In the genomic region with DNA sequence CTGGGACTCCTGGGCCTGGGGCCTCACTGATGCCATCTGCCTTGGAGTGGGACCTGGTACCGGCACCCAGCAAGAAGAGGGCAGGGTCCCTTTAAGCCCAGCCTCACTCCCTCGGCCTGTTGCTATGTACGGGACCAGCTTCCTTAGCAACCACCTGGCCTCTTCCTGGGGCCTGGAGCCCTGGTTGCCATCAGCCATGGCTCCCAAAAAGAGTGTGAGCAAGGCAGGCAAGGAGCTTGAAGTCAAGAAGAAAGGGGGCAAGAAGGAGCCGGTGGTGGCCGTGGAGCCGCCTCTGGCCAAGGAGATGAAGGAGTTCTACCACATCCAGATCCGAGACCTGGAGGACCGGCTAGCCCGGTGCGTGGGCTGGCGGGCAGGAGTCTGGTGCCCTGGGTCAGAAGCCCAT, we compare ENCODE assay signal across 1 cellular context.
A peak's percentile ranks its signal among the peaks of the same experiment; 100 is the strongest.
TF ChIP-seq lines count a peak whose summit lies in the region.

A gene (plus strand): TSS at position 153 of the 406 bp plus-strand sequence. CDS start 44 bp downstream, at position 197.

TF ChIP-seq in HepG2, 621 proteins besides CTCF, POLR2A, EP300 and RAD21:
- TF ChIP-seq SMAD9 (CRISPR knock-in tag; IDR thresholded peaks at IDR 0.05): no peak
- no peak for TF ChIP-seq MED1 (CRISPR knock-in tag; IDR thresholded peaks at IDR 0.05)
- no peak for TF ChIP-seq SALL2 (CRISPR knock-in tag; IDR thresholded peaks at IDR 0.05)
- TF ChIP-seq ZNF569 (CRISPR knock-in tag; IDR thresholded peaks at IDR 0.05; ENCODE audit: borderline replicate concordance): no peak
- TF ChIP-seq, protein P1, sequence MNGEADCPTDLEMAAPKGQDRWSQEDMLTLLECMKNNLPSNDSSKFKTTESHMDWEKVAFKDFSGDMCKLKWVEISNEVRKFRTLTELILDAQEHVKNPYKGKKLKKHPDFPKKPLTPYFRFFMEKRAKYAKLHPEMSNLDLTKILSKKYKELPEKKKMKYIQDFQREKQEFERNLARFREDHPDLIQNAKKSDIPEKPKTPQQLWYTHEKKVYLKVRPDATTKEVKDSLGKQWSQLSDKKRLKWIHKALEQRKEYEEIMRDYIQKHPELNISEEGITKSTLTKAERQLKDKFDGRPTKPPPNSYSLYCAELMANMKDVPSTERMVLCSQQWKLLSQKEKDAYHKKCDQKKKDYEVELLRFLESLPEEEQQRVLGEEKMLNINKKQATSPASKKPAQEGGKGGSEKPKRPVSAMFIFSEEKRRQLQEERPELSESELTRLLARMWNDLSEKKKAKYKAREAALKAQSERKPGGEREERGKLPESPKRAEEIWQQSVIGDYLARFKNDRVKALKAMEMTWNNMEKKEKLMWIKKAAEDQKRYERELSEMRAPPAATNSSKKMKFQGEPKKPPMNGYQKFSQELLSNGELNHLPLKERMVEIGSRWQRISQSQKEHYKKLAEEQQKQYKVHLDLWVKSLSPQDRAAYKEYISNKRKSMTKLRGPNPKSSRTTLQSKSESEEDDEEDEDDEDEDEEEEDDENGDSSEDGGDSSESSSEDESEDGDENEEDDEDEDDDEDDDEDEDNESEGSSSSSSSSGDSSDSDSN (CRISPR knock-in tag; IDR thresholded peaks at IDR 0.05): no peak
- no peak for TF ChIP-seq IRF2 (CRISPR knock-in tag; IDR thresholded peaks at IDR 0.05)
- no peak for TF ChIP-seq SMARCE1 (IDR thresholded peaks at IDR 0.05; ENCODE audit: borderline replicate concordance)
- TF ChIP-seq HNF4A (CRISPR knock-in tag; IDR thresholded peaks at IDR 0.05): no peak
- TF ChIP-seq NCOA2 (CRISPR knock-in tag; IDR thresholded peaks at IDR 0.05): no peak
- TF ChIP-seq FOXA1 (IDR thresholded peaks at IDR 0.05): no peak
- peak; percentile 74 for TF ChIP-seq FOXA1 (CRISPR knock-in tag; IDR thresholded peaks at IDR 0.05)
- peak; percentile 60; the same call in 1 of the 2 replicates for TF ChIP-seq RFX1 (IDR thresholded peaks at IDR 0.05)
- no peak for TF ChIP-seq SAFB2 (CRISPR knock-in tag; IDR thresholded peaks at IDR 0.05; ENCODE audit: borderline replicate concordance, low read depth)
- TF ChIP-seq ZFP62 (CRISPR knock-in tag; IDR thresholded peaks at IDR 0.05): no peak
- TF ChIP-seq GABPA (IDR thresholded peaks at IDR 0.05; ENCODE audit: low read depth, low read length): no peak
- peak; percentile 48; the same call in 1 of the 2 replicates for TF ChIP-seq GABPA (CRISPR knock-in tag; IDR thresholded peaks at IDR 0.05; ENCODE audit: low read depth)
- no peak for TF ChIP-seq HCFC1 (IDR thresholded peaks at IDR 0.05; ENCODE audit: low read depth, low read length)
- 0 out of 2 replicates have a peak, but pooled peaks have one; percentile 29 for TF ChIP-seq GABPB1 (CRISPR knock-in tag; IDR thresholded peaks at IDR 0.05)
- TF ChIP-seq, protein P2, sequence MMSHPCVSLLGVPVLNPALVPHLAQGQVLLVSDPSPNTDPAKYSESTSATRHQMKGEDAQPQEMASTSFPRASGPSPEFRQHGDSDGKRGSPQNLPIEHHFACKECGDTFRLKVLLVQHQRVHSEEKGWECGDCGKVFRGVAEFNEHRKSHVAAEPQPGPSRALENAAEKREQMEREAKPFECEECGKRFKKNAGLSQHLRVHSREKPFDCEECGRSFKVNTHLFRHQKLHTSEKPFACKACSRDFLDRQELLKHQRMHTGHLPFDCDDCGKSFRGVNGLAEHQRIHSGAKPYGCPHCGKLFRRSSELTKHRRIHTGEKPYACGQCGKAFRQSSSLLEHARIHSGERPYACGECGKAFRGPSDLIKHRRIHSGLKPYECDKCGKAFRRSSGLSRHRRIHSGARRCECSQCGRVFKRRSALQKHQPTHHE (CRISPR knock-in tag; IDR thresholded peaks at IDR 0.05; ENCODE audit: borderline replicate concordance): no peak
- TF ChIP-seq ZSCAN31 (CRISPR knock-in tag; IDR thresholded peaks at IDR 0.05; ENCODE audit: low read depth): no peak
- TF ChIP-seq ARNT2 (CRISPR knock-in tag; IDR thresholded peaks at IDR 0.05; ENCODE audit: low read depth): no peak
- TF ChIP-seq, protein P3, sequence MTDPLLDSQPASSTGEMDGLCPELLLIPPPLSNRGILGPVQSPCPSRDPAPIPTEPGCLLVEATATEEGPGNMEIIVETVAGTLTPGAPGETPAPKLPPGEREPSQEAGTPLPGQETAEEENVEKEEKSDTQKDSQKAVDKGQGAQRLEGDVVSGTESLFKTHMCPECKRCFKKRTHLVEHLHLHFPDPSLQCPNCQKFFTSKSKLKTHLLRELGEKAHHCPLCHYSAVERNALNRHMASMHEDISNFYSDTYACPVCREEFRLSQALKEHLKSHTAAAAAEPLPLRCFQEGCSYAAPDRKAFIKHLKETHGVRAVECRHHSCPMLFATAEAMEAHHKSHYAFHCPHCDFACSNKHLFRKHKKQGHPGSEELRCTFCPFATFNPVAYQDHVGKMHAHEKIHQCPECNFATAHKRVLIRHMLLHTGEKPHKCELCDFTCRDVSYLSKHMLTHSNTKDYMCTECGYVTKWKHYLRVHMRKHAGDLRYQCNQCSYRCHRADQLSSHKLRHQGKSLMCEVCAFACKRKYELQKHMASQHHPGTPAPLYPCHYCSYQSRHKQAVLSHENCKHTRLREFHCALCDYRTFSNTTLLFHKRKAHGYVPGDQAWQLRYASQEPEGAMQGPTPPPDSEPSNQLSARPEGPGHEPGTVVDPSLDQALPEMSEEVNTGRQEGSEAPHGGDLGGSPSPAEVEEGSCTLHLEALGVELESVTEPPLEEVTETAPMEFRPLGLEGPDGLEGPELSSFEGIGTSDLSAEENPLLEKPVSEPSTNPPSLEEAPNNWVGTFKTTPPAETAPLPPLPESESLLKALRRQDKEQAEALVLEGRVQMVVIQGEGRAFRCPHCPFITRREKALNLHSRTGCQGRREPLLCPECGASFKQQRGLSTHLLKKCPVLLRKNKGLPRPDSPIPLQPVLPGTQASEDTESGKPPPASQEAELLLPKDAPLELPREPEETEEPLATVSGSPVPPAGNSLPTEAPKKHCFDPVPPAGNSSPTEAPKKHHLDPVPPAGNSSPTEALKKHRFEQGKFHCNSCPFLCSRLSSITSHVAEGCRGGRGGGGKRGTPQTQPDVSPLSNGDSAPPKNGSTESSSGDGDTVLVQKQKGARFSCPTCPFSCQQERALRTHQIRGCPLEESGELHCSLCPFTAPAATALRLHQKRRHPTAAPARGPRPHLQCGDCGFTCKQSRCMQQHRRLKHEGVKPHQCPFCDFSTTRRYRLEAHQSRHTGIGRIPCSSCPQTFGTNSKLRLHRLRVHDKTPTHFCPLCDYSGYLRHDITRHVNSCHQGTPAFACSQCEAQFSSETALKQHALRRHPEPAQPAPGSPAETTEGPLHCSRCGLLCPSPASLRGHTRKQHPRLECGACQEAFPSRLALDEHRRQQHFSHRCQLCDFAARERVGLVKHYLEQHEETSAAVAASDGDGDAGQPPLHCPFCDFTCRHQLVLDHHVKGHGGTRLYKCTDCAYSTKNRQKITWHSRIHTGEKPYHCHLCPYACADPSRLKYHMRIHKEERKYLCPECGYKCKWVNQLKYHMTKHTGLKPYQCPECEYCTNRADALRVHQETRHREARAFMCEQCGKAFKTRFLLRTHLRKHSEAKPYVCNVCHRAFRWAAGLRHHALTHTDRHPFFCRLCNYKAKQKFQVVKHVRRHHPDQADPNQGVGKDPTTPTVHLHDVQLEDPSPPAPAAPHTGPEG (CRISPR knock-in tag; IDR thresholded peaks at IDR 0.05): no peak
- TF ChIP-seq, protein P4, sequence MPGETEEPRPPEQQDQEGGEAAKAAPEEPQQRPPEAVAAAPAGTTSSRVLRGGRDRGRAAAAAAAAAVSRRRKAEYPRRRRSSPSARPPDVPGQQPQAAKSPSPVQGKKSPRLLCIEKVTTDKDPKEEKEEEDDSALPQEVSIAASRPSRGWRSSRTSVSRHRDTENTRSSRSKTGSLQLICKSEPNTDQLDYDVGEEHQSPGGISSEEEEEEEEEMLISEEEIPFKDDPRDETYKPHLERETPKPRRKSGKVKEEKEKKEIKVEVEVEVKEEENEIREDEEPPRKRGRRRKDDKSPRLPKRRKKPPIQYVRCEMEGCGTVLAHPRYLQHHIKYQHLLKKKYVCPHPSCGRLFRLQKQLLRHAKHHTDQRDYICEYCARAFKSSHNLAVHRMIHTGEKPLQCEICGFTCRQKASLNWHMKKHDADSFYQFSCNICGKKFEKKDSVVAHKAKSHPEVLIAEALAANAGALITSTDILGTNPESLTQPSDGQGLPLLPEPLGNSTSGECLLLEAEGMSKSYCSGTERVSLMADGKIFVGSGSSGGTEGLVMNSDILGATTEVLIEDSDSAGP (CRISPR knock-in tag; IDR thresholded peaks at IDR 0.05; ENCODE audit: borderline replicate concordance): peak; percentile 99
- TF ChIP-seq SRF (IDR thresholded peaks at IDR 0.05; ENCODE audit: low read depth, low read length): no peak
- TF ChIP-seq HOXA3 (CRISPR knock-in tag; IDR thresholded peaks at IDR 0.05): no peak
- peak; percentile 85 for TF ChIP-seq RFX3 (CRISPR knock-in tag; IDR thresholded peaks at IDR 0.05)
- TF ChIP-seq ZNF350 (CRISPR knock-in tag; IDR thresholded peaks at IDR 0.05; ENCODE audit: borderline replicate concordance, low read depth): no peak
- TF ChIP-seq ZNF552 (CRISPR knock-in tag; IDR thresholded peaks at IDR 0.05; ENCODE audit: borderline replicate concordance): no peak
- no peak for TF ChIP-seq SNAPC2 (CRISPR knock-in tag; IDR thresholded peaks at IDR 0.05)
- no peak for TF ChIP-seq NONO (IDR thresholded peaks at IDR 0.05)
- no peak for TF ChIP-seq NONO (CRISPR knock-in tag; conservative IDR thresholded peaks at IDR 0.05)
- TF ChIP-seq FOXA3 (CRISPR knock-in tag; IDR thresholded peaks at IDR 0.05): peak; percentile 79
- no peak for TF ChIP-seq ZBTB7B (CRISPR knock-in tag; IDR thresholded peaks at IDR 0.05)
- TF ChIP-seq PHF8 (CRISPR knock-in tag; IDR thresholded peaks at IDR 0.05): no peak
- TF ChIP-seq KDM5B (CRISPR knock-in tag; IDR thresholded peaks at IDR 0.05; ENCODE audit: borderline replicate concordance): no peak
- no peak for TF ChIP-seq SUZ12 (IDR thresholded peaks at IDR 0.05; ENCODE audit: low read depth, low read length)
- no peak for TF ChIP-seq ZNF234 (CRISPR knock-in tag; conservative IDR thresholded peaks at IDR 0.05)
- TF ChIP-seq RCOR2 (CRISPR knock-in tag; IDR thresholded peaks at IDR 0.05): no peak
- TF ChIP-seq SNAI1 (CRISPR knock-in tag; IDR thresholded peaks at IDR 0.05; ENCODE audit: borderline replicate concordance): no peak
- TF ChIP-seq HMG20B (CRISPR knock-in tag; conservative IDR thresholded peaks at IDR 0.05): no peak
- TF ChIP-seq SAP130 (CRISPR knock-in tag; IDR thresholded peaks at IDR 0.05; ENCODE audit: low read depth): 0 out of 2 replicates have a peak, but pooled peaks have one; percentile 19
- no peak for TF ChIP-seq ZNF792 (CRISPR knock-in tag; IDR thresholded peaks at IDR 0.05)
- no peak for TF ChIP-seq ZNF207 (IDR thresholded peaks at IDR 0.05; ENCODE audit: borderline replicate concordance)
- TF ChIP-seq RFX5 (IDR thresholded peaks at IDR 0.05; ENCODE audit: low read depth, low read length): peak; percentile 38; the same call in 1 of the 2 replicates
- TF ChIP-seq ZNF138 (CRISPR knock-in tag; IDR thresholded peaks at IDR 0.05; ENCODE audit: low read depth): no peak
